36 cellular contexts compared by ENCODE assay signal in genomic region chr1:52193985-52194384, GRCh38.
"Had no signal": no experiment of that assay in that cellular context is flagged by ENCODE, and none has a peak within 500 bp of the region (broad histone marks: within the 10 kb centered on the region; RNA-seq: fewer than 3 reads in every experiment).

No MANE protein-coding gene starts in this region.

- DNase-seq: Kasumi-1, MG63, MM.1S, MV-4-11, NCI-H1048, NCI-H1092, NCI-H1092 treated with DMSO at 0.1 percent for 48 hours, NCI-H1105, NCI-H1105 treated with DMSO at 0.1 percent for 48 hours, NCI-H1417, NCI-H1417 treated with DMSO at 0.1 percent for 48 hours, NCI-H1436, NCI-H1436 treated with DMSO at 0.1 percent for 48 hours, NCI-H146, NCI-H1694, NCI-H1694 treated with DMSO at 0.1 percent for 48 hours, NCI-H187, NCI-H187 treated with DMSO at 0.1 percent for 48 hours, NCI-H1930, NCI-H2029, NCI-H2029 treated with DMSO at 0.1 percent for 48 hours, NCI-H2081, NCI-H2081 treated with DMSO at 0.1 percent for 48 hours, NCI-H2107, NCI-H2171, NCI-H2171 treated with DMSO at 0.1 percent for 48 hours, NCI-H2227 treated with DMSO at 0.1 percent for 48 hours, NCI-H226, NCI-H345, NCI-H446, NCI-H446 treated with DMSO at 0.1 percent for 48 hours, NCI-H510A, NCI-H510A treated with DMSO at 0.1 percent for 48 hours, NCI-H524, NCI-H524 treated with DMSO at 0.1 percent for 48 hours, NCI-H526 had no signal

- H3K4me3 ChIP-seq: MG63 had no signal

- H3K9me3 ChIP-seq: MG63 had no signal

- H3K27me3 ChIP-seq: MG63 had no signal

- H3K36me3 ChIP-seq: MG63 had no signal
